Comparison of ENCODE assay signal across 1 cellular context in genomic region chr11:68659158-68659921, GRCh38.
TF ChIP-seq lines count a peak whose summit lies in the region.

No MANE protein-coding gene starts in this region.

TF ChIP-seq in A549, 52 proteins besides CTCF, POLR2A, EP300 and RAD21 (continued from another document):
- TF ChIP-seq PBX3 (IDR thresholded peaks at IDR 0.05) (no peak), RCOR1 (IDR thresholded peaks at IDR 0.05; ENCODE audit: low read depth, low read length) (no peak)
- TF ChIP-seq, protein P1, sequence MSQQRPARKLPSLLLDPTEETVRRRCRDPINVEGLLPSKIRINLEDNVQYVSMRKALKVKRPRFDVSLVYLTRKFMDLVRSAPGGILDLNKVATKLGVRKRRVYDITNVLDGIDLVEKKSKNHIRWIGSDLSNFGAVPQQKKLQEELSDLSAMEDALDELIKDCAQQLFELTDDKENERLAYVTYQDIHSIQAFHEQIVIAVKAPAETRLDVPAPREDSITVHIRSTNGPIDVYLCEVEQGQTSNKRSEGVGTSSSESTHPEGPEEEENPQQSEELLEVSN (IDR thresholded peaks at IDR 0.05; ENCODE audit: borderline replicate concordance, low read depth) = no peak
